9 cellular contexts compared by ENCODE assay signal in genomic region chr19:51339313-51339686, GRCh38. TPM values are rescaled to one million over a fixed set of nuclear protein-coding genes. Genes with fewer than 3 reads are reported as not detected.
DNase-seq lines count a peak whose midpoint lies in the region; ATAC-seq and TF ChIP-seq lines count a peak whose summit lies in the region.
"Had no signal": no experiment of that assay in that cellular context is flagged by ENCODE, and none has a peak within 500 bp of the region (broad histone marks: within the 10 kb centered on the region; RNA-seq: fewer than 3 reads in every experiment).

No MANE protein-coding gene starts in this region.

- H3K4me1 Mint-ChIP-seq in GM23338 = peaks cover 28% of the 10 kb centered on the region
- H3K4me1 Mint-ChIP-seq in activated naive CD8-positive, alpha-beta T cell treated with anti-CD3 and anti-CD28 coated beads for 36 hours = peaks cover 9% of the 10 kb centered on the region

- H3K4me1 ChIP-seq in GM23338 (ENCODE audit: insufficient read depth) (peaks cover 24% of the 10 kb centered on the region), transverse colon (peaks cover 0 to 18% (median 12%) of the 10 kb centered on the region in 4 donors)

- peak overlapping the region; percentile 76 for H3K27ac ChIP-seq in C4-2B
- peak overlapping the region; percentile 71 for H3K27ac ChIP-seq in GM23338 (ENCODE audit: low read depth)
- peak overlapping the region; percentile 80 to 93 (median 84) for H3K27ac ChIP-seq in transverse colon

- peak overlapping the region; percentile 77 for H2AFZ ChIP-seq in GM23338

- H4K20me1 ChIP-seq in GM23338 (replicated peaks; ENCODE audit: insufficient read depth) = no peaks in the 10 kb centered on the region

- H3K4me3 ChIP-seq in GM23338 = peak overlapping the region; percentile 62
- H3K4me3 ChIP-seq in transverse colon = peak overlapping the region; percentile 24 to 77 (median 50)

- peaks cover 24% of the 10 kb centered on the region for H3K27me3 Mint-ChIP-seq in GM23338 (ENCODE audit: insufficient read depth, low read depth, poor library complexity)
- peaks cover 9% of the 10 kb centered on the region for H3K27me3 Mint-ChIP-seq in activated naive CD8-positive, alpha-beta T cell treated with anti-CD3 and anti-CD28 coated beads for 36 hours

- DNase-seq in GM23338 (ENCODE audit: low spot score) (peak; percentile 91), left lobe of liver (ENCODE audit: low spot score) (peak; percentile 54), transverse colon (no peak), NCI-H446 treated with DMSO at 0.1 percent for 48 hours (lab: John Stamatoyannopoulos, UW) (no peak), AG08396 (ENCODE audit: low spot score) (no peak)
- DNase-seq in activated naive CD8-positive, alpha-beta T cell treated with anti-CD3 and anti-CD28 coated beads for 36 hours = no peak

- WGBS in transverse colon (ENCODE audit: low coverage in 1 of 2), 2 donors = 0 to 2% methylated on average over 10 of the region's 10 CpGs

- in situ Hi-C loops in transverse colon (cut with MboI; ENCODE audit: low pct_ligation_motif_present in 1 of 4, low pct_unique_long_range_greater_than_20kb in 1 of 4, low sequenced_read_pairs in 3 of 4) = loop anchor here in 2 of 4 donors (10.0 to 25.0 kb wide), 2 partner anchors 86 to 98 kb away; no protein-coding TSS in a partner anchor

- H3K4me3 Mint-ChIP-seq in GM23338 = peak overlapping the region; percentile 88
- H3K4me3 Mint-ChIP-seq in activated naive CD8-positive, alpha-beta T cell treated with anti-CD3 and anti-CD28 coated beads for 36 hours = peak overlapping the region; percentile 85

- TF ChIP-seq EP300 in transverse colon (IDR thresholded peaks at IDR 0.05; ENCODE audit: low read depth) = no peak

- no peak for TF ChIP-seq POLR2A in transverse colon (IDR thresholded peaks at IDR 0.05)

- TF ChIP-seq CTCF in C4-2B (conservative IDR thresholded peaks at IDR 0.05) (no peak), GM23338 (conservative IDR thresholded peaks at IDR 0.05; ENCODE audit: low read depth in 2 of 2) (0 out of 4 replicates have a peak, but pooled peaks of 1 of the 2 experiments have one; percentile 14), transverse colon (IDR thresholded peaks at IDR 0.05) (no peak)

- no peaks in the 10 kb centered on the region for H3K36me3 ChIP-seq in GM23338 (ENCODE audit: insufficient read depth)
- H3K36me3 ChIP-seq in transverse colon = no peaks in the 10 kb centered on the region

- no peaks in the 10 kb centered on the region for H3K9me2 ChIP-seq in GM23338 (ENCODE audit: insufficient read depth)

- H3K36me3 Mint-ChIP-seq in GM23338 (ENCODE audit: low read depth) = peaks cover 12% of the 10 kb centered on the region; the same call in 2 of the 3 replicates
- no peaks in the 10 kb centered on the region for H3K36me3 Mint-ChIP-seq in activated naive CD8-positive, alpha-beta T cell treated with anti-CD3 and anti-CD28 coated beads for 36 hours

- H3K9me3 Mint-ChIP-seq in GM23338 = no peaks in the 10 kb centered on the region
- no peaks in the 10 kb centered on the region for H3K9me3 Mint-ChIP-seq in activated naive CD8-positive, alpha-beta T cell treated with anti-CD3 and anti-CD28 coated beads for 36 hours

- H3K9me3 ChIP-seq in transverse colon = no peaks in the 10 kb centered on the region

- intact Hi-C loops in transverse colon (cut with DNase I; ENCODE audit: low total_unique reads) = loop anchor here (5.0 to 10.0 kb wide), 2 partner anchors 86 to 103 kb away; no protein-coding TSS in a partner anchor

- H3K27ac Mint-ChIP-seq in GM23338 = peak overlapping the region; percentile 96
- peak overlapping the region; percentile 52 for H3K27ac Mint-ChIP-seq in activated naive CD8-positive, alpha-beta T cell treated with anti-CD3 and anti-CD28 coated beads for 36 hours

- H3K4me2 ChIP-seq in GM23338 = peak overlapping the region; percentile 72

- H3K27me3 ChIP-seq in GM23338 (ENCODE audit: insufficient read depth) (peaks cover 16% of the 10 kb centered on the region), transverse colon (no peaks in the 10 kb centered on the region)

- H3F3A ChIP-seq in GM23338 (replicated peaks; ENCODE audit: low read depth) = no peaks in the 10 kb centered on the region

- no peaks in the 10 kb centered on the region for H3K79me2 ChIP-seq in GM23338 (replicated peaks; ENCODE audit: insufficient read depth)

- ATAC-seq in GM23338 (peak; percentile 55), left lobe of liver (no peak), GM21825 (IDR thresholded peaks at IDR 0.05; ENCODE audit: unreplicated experiment) (no peak)

TF ChIP-seq in GM23338, 12 proteins besides CTCF, POLR2A, EP300 and RAD21 (continues in another document):
- TF ChIP-seq REST (IDR thresholded peaks at IDR 0.05; ENCODE audit: unreplicated experiment) (no peak), POLR2AphosphoS5 (IDR thresholded peaks at IDR 0.05; ENCODE audit: low read depth) (peak; percentile 4; the same call in 1 of the 2 replicates)

RNA-seq across cellular contexts. Expression of gene VSIG10L, which starts 2.6 kb away (rescaled TPM):
- total RNA-seq in GM23338 (2014; rRNA removed; shearing (Covaris generic)) = 8.5 and 10.4 TPM in 2 replicates
- 9.6 and 9.8 TPM in 2 replicates for polyA plus RNA-seq in GM23338 (2016; fragmentation: Nextera tagmentation; extraction: Ambion mirVana)
- total RNA-seq in activated naive CD8-positive, alpha-beta T cell treated with anti-CD3 and anti-CD28 coated beads for 36 hours = 1 to 10 TPM; 1.3 to 1.6 TPM
- total RNA-seq in left lobe of liver (1.8 TPM), transverse colon (1 to 10 TPM in 3 of 4 donors, under 1 TPM in 1; 0.60 to 2.2 (median 1.8) TPM)

RNA-seq across cellular contexts. Expression of gene ETFB, which starts 26.9 kb away (rescaled TPM):
- total RNA-seq in GM23338 (2014; rRNA removed; shearing (Covaris generic)) = 37.3 and 42.3 TPM in 2 replicates
- polyA plus RNA-seq in GM23338 (2016; fragmentation: Nextera tagmentation; extraction: Ambion mirVana) = 59.3 and 63.4 TPM in 2 replicates
- total RNA-seq in activated naive CD8-positive, alpha-beta T cell treated with anti-CD3 and anti-CD28 coated beads for 36 hours = 100 to 1,000 TPM; 115 to 130 TPM
- total RNA-seq in left lobe of liver (378 TPM), transverse colon (100 to 1,000 TPM in 2 of 4 donors, 10 to 100 TPM in 2; 56.9 to 147 (median 99.1) TPM)

RNA-seq across cellular contexts. Expression of gene IGLON5, which starts 27.9 kb away (rescaled TPM):
- 29.1 and 29.4 TPM in 2 replicates for total RNA-seq in GM23338 (2014; rRNA removed; shearing (Covaris generic))
- polyA plus RNA-seq in GM23338 (2016; fragmentation: Nextera tagmentation; extraction: Ambion mirVana) = 5.0 and 5.4 TPM in 2 replicates
- under 1 TPM; 0.12 to 0.18 TPM for total RNA-seq in activated naive CD8-positive, alpha-beta T cell treated with anti-CD3 and anti-CD28 coated beads for 36 hours
- total RNA-seq in left lobe of liver (0.86 TPM), transverse colon (under 1 TPM in 1 of 4 donors, not detected in 3; 0.27 TPM)
- total RNA-seq: M059J had no signal

RNA-seq across cellular contexts. Expression of gene CLDND2, which starts 29.5 kb away (rescaled TPM):
- total RNA-seq in GM23338 (2014; rRNA removed; shearing (Covaris generic)) = not detected in 2 replicates
- 7.7 and 12.1 TPM in 2 replicates for polyA plus RNA-seq in GM23338 (2016; fragmentation: Nextera tagmentation; extraction: Ambion mirVana)
- 1 to 10 TPM; 2.0 to 3.8 TPM for total RNA-seq in activated naive CD8-positive, alpha-beta T cell treated with anti-CD3 and anti-CD28 coated beads for 36 hours
- total RNA-seq in left lobe of liver (not detected), transverse colon (not detected)
- total RNA-seq: M059J had no signal

RNA-seq across cellular contexts. Expression of gene NKG7, which starts 33.2 kb away (rescaled TPM):
- not detected in 2 replicates for total RNA-seq in GM23338 (2014; rRNA removed; shearing (Covaris generic))
- not detected in 2 replicates for polyA plus RNA-seq in GM23338 (2016; fragmentation: Nextera tagmentation; extraction: Ambion mirVana)
- total RNA-seq in activated naive CD8-positive, alpha-beta T cell treated with anti-CD3 and anti-CD28 coated beads for 36 hours = 10 to 100 TPM; 85.3 to 91.9 TPM
- total RNA-seq in left lobe of liver (1.7 TPM), transverse colon (1 to 10 TPM in 2 of 4 donors, not detected in 2; 1.6 to 3.0 TPM)
- total RNA-seq: M059J had no signal

Comparison
In these comparisons a context has a peak if more than half of its experiments do, and no peak if none do; other contexts are left out.
1. DNase-seq: peak in GM23338 (single experiment) and left lobe of liver (single experiment); none in activated naive CD8-positive, alpha-beta T cell treated with anti-CD3 and anti-CD28 coated beads for 36 hours (single experiment), transverse colon (single experiment), NCI-H446 treated with DMSO at 0.1 percent for 48 hours (single experiment) and AG08396 (single experiment).
2. RNA of gene IGLON5, which starts 27.9 kb away (total RNA-seq): 29.1 to 29.4 TPM in GM23338; 0.86 TPM in left lobe of liver (single experiment), 0.12 to 0.18 TPM in activated naive CD8-positive, alpha-beta T cell treated with anti-CD3 and anti-CD28 coated beads for 36 hours and 0.27 TPM in transverse colon; every median in the first group is over 10 times any median in the second.
3. Peak in every context shown above with its lines, with median percentiles within 50 percentile points of each other: H3K27ac ChIP-seq.